8 cellular contexts compared by ENCODE assay signal in genomic region chr5:172768573-172769323, GRCh38. TPM values are rescaled to one million over a fixed set of nuclear protein-coding genes. Genes with fewer than 3 reads are reported as not detected.
A peak's percentile ranks its signal among the peaks of the same experiment; 100 is the strongest.
DNase-seq lines count a peak whose midpoint lies in the region; ATAC-seq and TF ChIP-seq lines count a peak whose summit lies in the region.

No MANE protein-coding gene starts in this region.

- peak overlapping the region; percentile 95 for H3K4me2 ChIP-seq in SK-N-SH

- no peak for TF ChIP-seq RAD21 in SK-N-SH (IDR thresholded peaks at IDR 0.05; ENCODE audit: low read length)

- no peak for TF ChIP-seq EP300 in SK-N-SH (IDR thresholded peaks at IDR 0.05; ENCODE audit: borderline replicate concordance in 1 of 2, low read depth in 1 of 2, low read length in 1 of 2)

- H3K9me3 ChIP-seq in SK-N-SH, result no peaks in the 10 kb centered on the region
- H3K9me3 ChIP-seq in body of pancreas, result no peaks in the 10 kb centered on the region

- H4K20me1 ChIP-seq in SK-N-SH (ENCODE audit: insufficient read depth), result peaks cover 51% of the 10 kb centered on the region

- TF ChIP-seq POLR2A in body of pancreas (IDR thresholded peaks at IDR 0.05), result peak in 2 of 3 donors; percentile 63 to 67

- CTCF ChIA-PET in SK-N-SH (lab: Yijun Ruan, JAX), result interaction anchor here (1.2 to 5.9 kb wide), 5 partner anchors 8 to 289 kb away, joined by 3 to 113 read pairs (median 49); no protein-coding TSS in a partner anchor

- H2AFZ ChIP-seq in SK-N-SH (ENCODE audit: low read depth), result no peak overlapping the region

- intact Hi-C loops in body of pancreas (cut with DNase I), result loop anchor here (10.0 kb wide), 1 partner anchor 54 kb away; no protein-coding TSS in a partner anchor

- POLR2A ChIA-PET in SK-N-SH (lab: Yijun Ruan, JAX), result no interaction called here

- H3K4me1 ChIP-seq in SK-N-SH (ENCODE audit: control insufficient read depth in 1 of 2, insufficient read depth in 2 of 2, low read depth in 1 of 2, low read length in 1 of 2), result peaks cover 21 to 46% of the 10 kb centered on the region in 2 experiments
- H3K4me1 ChIP-seq in body of pancreas, result peaks cover 67% of the 10 kb centered on the region

- H3K27ac ChIP-seq in SK-N-SH (ENCODE audit: low read depth in 2 of 2, low read length in 1 of 2) (peak overlapping the region in 1 of 2 experiments; percentile 100; a peak in 3 of 4 replicates), body of pancreas (peak overlapping the region; percentile 94 to 99 (median 98)), temporal lobe (ENCODE audit: low read depth, low read length) (peak overlapping the region; percentile 96)

- ATAC-seq in SK-N-SH treated with all-trans-retinoic acid at 6 μM for 48 hours (no peak), body of pancreas (no peak), left lobe of liver (peak; percentile 2)

- H3K4me3 ChIP-seq in SK-N-SH (ENCODE audit: low read depth in 2 of 2, low read length in 1 of 2), result peak overlapping the region; percentile 89 to 93
- H3K4me3 ChIP-seq in body of pancreas, result peak overlapping the region; percentile 57 to 74

- H3K36me3 ChIP-seq in SK-N-SH (replicated peaks in 1 of 2; ENCODE audit: control insufficient read depth in 1 of 2, insufficient read depth in 2 of 2, low read length in 1 of 2) (peaks cover 21 to 29% of the 10 kb centered on the region in 2 experiments), body of pancreas (replicated peaks in 1 of 2; ENCODE audit: insufficient read depth in 1 of 2, low read depth in 2 of 2) (no peaks in the 10 kb centered on the region)

- no peaks in the 10 kb centered on the region for H3K27me3 ChIP-seq in SK-N-SH (ENCODE audit: insufficient read depth)
- H3K27me3 ChIP-seq in body of pancreas, result no peaks in the 10 kb centered on the region

- TF ChIP-seq CTCF in SK-N-SH (IDR thresholded peaks at IDR 0.05) (no peak), body of pancreas (IDR thresholded peaks at IDR 0.05) (no peak)

- peak overlapping the region; percentile 96 for H3K9ac ChIP-seq in SK-N-SH

- WGBS in SK-N-SH (ENCODE audit: low lambda C conversion rate), result 75% methylated on average over 19 of the region's 20 CpGs
- 56 to 72% methylated on average over 16 to 20 of the region's 20 CpGs for WGBS in body of pancreas, 2 donors

- DNase-seq in SK-N-SH (no peak), body of pancreas (peak; percentile 45 to 56 (median 52)), left lobe of liver (ENCODE audit: low spot score) (no peak), ecto neural progenitor cell (ENCODE audit: low spot score) (no peak), SHP77 (lab: John Stamatoyannopoulos, UW) (no peak), COLO668 (lab: John Stamatoyannopoulos, UW; ENCODE audit: unreplicated experiment) (no peak)

- H3F3A ChIP-seq in SK-N-SH (replicated peaks; ENCODE audit: insufficient read depth), result peaks cover 77% of the 10 kb centered on the region

- peaks cover 43% of the 10 kb centered on the region for H3K79me2 ChIP-seq in SK-N-SH (ENCODE audit: insufficient read depth)

- H3K9me2 ChIP-seq in SK-N-SH, result no peaks in the 10 kb centered on the region

TF ChIP-seq in SK-N-SH, 30 proteins besides CTCF, POLR2A, EP300 and RAD21 (continues in another document):
- TF ChIP-seq, protein P1, sequence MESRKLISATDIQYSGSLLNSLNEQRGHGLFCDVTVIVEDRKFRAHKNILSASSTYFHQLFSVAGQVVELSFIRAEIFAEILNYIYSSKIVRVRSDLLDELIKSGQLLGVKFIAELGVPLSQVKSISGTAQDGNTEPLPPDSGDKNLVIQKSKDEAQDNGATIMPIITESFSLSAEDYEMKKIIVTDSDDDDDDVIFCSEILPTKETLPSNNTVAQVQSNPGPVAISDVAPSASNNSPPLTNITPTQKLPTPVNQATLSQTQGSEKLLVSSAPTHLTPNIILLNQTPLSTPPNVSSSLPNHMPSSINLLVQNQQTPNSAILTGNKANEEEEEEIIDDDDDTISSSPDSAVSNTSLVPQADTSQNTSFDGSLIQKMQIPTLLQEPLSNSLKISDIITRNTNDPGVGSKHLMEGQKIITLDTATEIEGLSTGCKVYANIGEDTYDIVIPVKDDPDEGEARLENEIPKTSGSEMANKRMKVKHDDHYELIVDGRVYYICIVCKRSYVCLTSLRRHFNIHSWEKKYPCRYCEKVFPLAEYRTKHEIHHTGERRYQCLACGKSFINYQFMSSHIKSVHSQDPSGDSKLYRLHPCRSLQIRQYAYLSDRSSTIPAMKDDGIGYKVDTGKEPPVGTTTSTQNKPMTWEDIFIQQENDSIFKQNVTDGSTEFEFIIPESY (IDR thresholded peaks at IDR 0.05; ENCODE audit: borderline replicate concordance, low read depth), result no peak
- TF ChIP-seq REST (IDR thresholded peaks at IDR 0.05; ENCODE audit: low read depth, low read length), result no peak
- no peak for TF ChIP-seq NRF1 (IDR thresholded peaks at IDR 0.05; ENCODE audit: low read depth, low read length)
- TF ChIP-seq TAF1 (IDR thresholded peaks at IDR 0.05; ENCODE audit: borderline replicate concordance, low read depth, low read length), result no peak

TF ChIP-seq in SK-N-SH treated with all-trans-retinoic acid at 6 μM for 48 hours, 23 proteins besides CTCF, POLR2A, EP300 and RAD21:
- no peak for TF ChIP-seq TCF4 (CRISPR knock-in tag; IDR thresholded peaks at IDR 0.05; ENCODE audit: borderline replicate concordance)
- TF ChIP-seq ZNF565 (CRISPR knock-in tag; conservative IDR thresholded peaks at IDR 0.05; ENCODE audit: low read depth), result no peak
- TF ChIP-seq CSDC2 (CRISPR knock-in tag; IDR thresholded peaks at IDR 0.05), result no peak
- TF ChIP-seq SNAI2 (CRISPR knock-in tag; IDR thresholded peaks at IDR 0.05), result no peak
- no peak for TF ChIP-seq ZFP3 (CRISPR knock-in tag; IDR thresholded peaks at IDR 0.05)
- TF ChIP-seq ZC3H10 (CRISPR knock-in tag; IDR thresholded peaks at IDR 0.05), result no peak
- no peak for TF ChIP-seq OSR1 (CRISPR knock-in tag; IDR thresholded peaks at IDR 0.05)
- no peak for TF ChIP-seq PPARA (CRISPR knock-in tag; IDR thresholded peaks at IDR 0.05; ENCODE audit: borderline replicate concordance)
- TF ChIP-seq, protein P2, sequence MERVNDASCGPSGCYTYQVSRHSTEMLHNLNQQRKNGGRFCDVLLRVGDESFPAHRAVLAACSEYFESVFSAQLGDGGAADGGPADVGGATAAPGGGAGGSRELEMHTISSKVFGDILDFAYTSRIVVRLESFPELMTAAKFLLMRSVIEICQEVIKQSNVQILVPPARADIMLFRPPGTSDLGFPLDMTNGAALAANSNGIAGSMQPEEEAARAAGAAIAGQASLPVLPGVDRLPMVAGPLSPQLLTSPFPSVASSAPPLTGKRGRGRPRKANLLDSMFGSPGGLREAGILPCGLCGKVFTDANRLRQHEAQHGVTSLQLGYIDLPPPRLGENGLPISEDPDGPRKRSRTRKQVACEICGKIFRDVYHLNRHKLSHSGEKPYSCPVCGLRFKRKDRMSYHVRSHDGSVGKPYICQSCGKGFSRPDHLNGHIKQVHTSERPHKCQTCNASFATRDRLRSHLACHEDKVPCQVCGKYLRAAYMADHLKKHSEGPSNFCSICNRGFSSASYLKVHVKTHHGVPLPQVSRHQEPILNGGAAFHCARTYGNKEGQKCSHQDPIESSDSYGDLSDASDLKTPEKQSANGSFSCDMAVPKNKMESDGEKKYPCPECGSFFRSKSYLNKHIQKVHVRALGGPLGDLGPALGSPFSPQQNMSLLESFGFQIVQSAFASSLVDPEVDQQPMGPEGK (CRISPR knock-in tag; IDR thresholded peaks at IDR 0.05; ENCODE audit: borderline replicate concordance), result no peak
- no peak for TF ChIP-seq CSRNP3 (CRISPR knock-in tag; IDR thresholded peaks at IDR 0.05)
- TF ChIP-seq TOX (CRISPR knock-in tag; IDR thresholded peaks at IDR 0.05; ENCODE audit: borderline replicate concordance), result no peak

RNA-seq across cellular contexts. Expression of gene DUSP1, which starts 2.2 kb away (rescaled TPM):
- polyA plus RNA-seq in SK-N-SH (2012; rRNA removed), result 373 and 455 TPM in 2 replicates
- polyA plus RNA-seq in SK-N-SH (2012; cell fraction: cytosol; rRNA removed), result 208 and 248 TPM in 2 replicates
- polyA plus RNA-seq in SK-N-SH (2012; cell fraction: nucleus; rRNA removed), result 873 and 891 TPM in 2 replicates
- total RNA-seq in body of pancreas, result 100 to 1,000 TPM; 248 to 808 TPM
- total RNA-seq in left lobe of liver, result 145 TPM
- total RNA-seq in temporal lobe, result 58.5 TPM

Comparison
In these comparisons a context has a peak if more than half of its experiments do, and no peak if none do; other contexts are left out.
1. DNase-seq: peak in body of pancreas (4 of 4); none in SK-N-SH (single experiment), left lobe of liver (single experiment), ecto neural progenitor cell (single experiment), SHP77 (0 of 2) and COLO668 (single experiment).